In genomic region chr4:177380730-177381287, GRCh38 we compare ENCODE assay signal across 1 cellular context.
TF ChIP-seq lines count a peak whose summit lies in the region.

No MANE protein-coding gene starts in this region.

TF ChIP-seq in IMR-90, 13 proteins besides CTCF, POLR2A, EP300 and RAD21:
- TF ChIP-seq CHD1 (IDR thresholded peaks at IDR 0.05; ENCODE audit: low read depth, low read length) = no peak
- TF ChIP-seq MAFK (IDR thresholded peaks at IDR 0.05; ENCODE audit: low read depth, low read length) = no peak
- no peak for TF ChIP-seq NFE2L2 (IDR thresholded peaks at IDR 0.05; ENCODE audit: low read depth, low read length)
- no peak for TF ChIP-seq CEBPB (IDR thresholded peaks at IDR 0.05; ENCODE audit: low read depth, low read length)
- TF ChIP-seq, protein P1, sequence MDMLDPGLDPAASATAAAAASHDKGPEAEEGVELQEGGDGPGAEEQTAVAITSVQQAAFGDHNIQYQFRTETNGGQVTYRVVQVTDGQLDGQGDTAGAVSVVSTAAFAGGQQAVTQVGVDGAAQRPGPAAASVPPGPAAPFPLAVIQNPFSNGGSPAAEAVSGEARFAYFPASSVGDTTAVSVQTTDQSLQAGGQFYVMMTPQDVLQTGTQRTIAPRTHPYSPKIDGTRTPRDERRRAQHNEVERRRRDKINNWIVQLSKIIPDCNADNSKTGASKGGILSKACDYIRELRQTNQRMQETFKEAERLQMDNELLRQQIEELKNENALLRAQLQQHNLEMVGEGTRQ (IDR thresholded peaks at IDR 0.05; ENCODE audit: low read depth, low read length) = no peak
- no peak for TF ChIP-seq MXI1 (IDR thresholded peaks at IDR 0.05; ENCODE audit: borderline replicate concordance, low read depth, low read length)
- no peak for TF ChIP-seq FOS (IDR thresholded peaks at IDR 0.05; ENCODE audit: low read depth, low read length)
- no peak for TF ChIP-seq RFX5 (IDR thresholded peaks at IDR 0.05; ENCODE audit: low read depth, low read length)
